Comparison of ENCODE assay signal across 8 cellular contexts in genomic region chr7:37510043-37510634, GRCh38.
A peak's percentile ranks its signal among the peaks of the same experiment; 100 is the strongest.
DNase-seq lines count a peak whose midpoint lies in the region; ATAC-seq and TF ChIP-seq lines count a peak whose summit lies in the region.

No MANE protein-coding gene starts in this region.

- H3K4ac ChIP-seq in mesendoderm (ENCODE audit: low read depth, low read length): no peak overlapping the region

- WGBS in body of pancreas, 2 donors: 58 to 70% methylated on average over 3 of the region's 3 CpGs
- no CpG with 5 or more reads among the region's 3 CpGs for WGBS in mesendoderm (ENCODE audit: extremely low coverage, insufficient coverage, low lambda C conversion rate)

- H3K18ac ChIP-seq in mesendoderm (ENCODE audit: low read length): no peak overlapping the region

- H3K9me3 ChIP-seq in MM.1S (replicated peaks; ENCODE audit: insufficient read depth, low read length) (no peaks in the 10 kb centered on the region), body of pancreas (no peaks in the 10 kb centered on the region)

- no peak overlapping the region for H3K27ac ChIP-seq in MM.1S (ENCODE audit: low read length)
- no peak overlapping the region for H3K27ac ChIP-seq in body of pancreas
- H3K27ac ChIP-seq in mesendoderm (ENCODE audit: low read depth, low read length): no peak overlapping the region

- H3K4me1 ChIP-seq in MM.1S (ENCODE audit: low read length): no peaks in the 10 kb centered on the region
- no peaks in the 10 kb centered on the region for H3K4me1 ChIP-seq in body of pancreas
- H3K4me1 ChIP-seq in mesendoderm (ENCODE audit: control insufficient read depth, low read depth, low read length): no peaks in the 10 kb centered on the region

- H3K9ac ChIP-seq in MM.1S (ENCODE audit: low read length) (no peak overlapping the region), mesendoderm (ENCODE audit: low read length) (no peak overlapping the region)

- no peak overlapping the region for H2AK5ac ChIP-seq in mesendoderm (ENCODE audit: low read length)

- H4K5ac ChIP-seq in mesendoderm (ENCODE audit: low read length): no peak overlapping the region

- H3F3A ChIP-seq in MM.1S (ENCODE audit: insufficient read depth, low read length): no peaks in the 10 kb centered on the region

- H3K27me3 ChIP-seq in MM.1S (replicated peaks; ENCODE audit: insufficient read depth, low read length) (no peaks in the 10 kb centered on the region), body of pancreas (no peaks in the 10 kb centered on the region), mesendoderm (ENCODE audit: insufficient read depth, low read length, poor library complexity) (no peaks in the 10 kb centered on the region)

- H4K20me1 ChIP-seq in MM.1S (ENCODE audit: insufficient read depth, low read length): no peaks in the 10 kb centered on the region

- H3K79me2 ChIP-seq in MM.1S (ENCODE audit: low read length) (no peaks in the 10 kb centered on the region), mesendoderm (ENCODE audit: control insufficient read depth, insufficient read depth, low read length) (no peaks in the 10 kb centered on the region)

- TF ChIP-seq CTCF in MM.1S (IDR thresholded peaks at IDR 0.05; ENCODE audit: low read length) (peak; percentile 87), body of pancreas (IDR thresholded peaks at IDR 0.05) (peak; percentile 26 to 56 (median 45))

- H2BK5ac ChIP-seq in mesendoderm (ENCODE audit: low read length): no peak overlapping the region

- H3K4me3 ChIP-seq in MM.1S (ENCODE audit: low read length): no peak overlapping the region
- no peak overlapping the region for H3K4me3 ChIP-seq in body of pancreas
- no peak overlapping the region for H3K4me3 ChIP-seq in mesendoderm (ENCODE audit: low read length)

- H3K9me2 ChIP-seq in MM.1S (replicated peaks; ENCODE audit: insufficient read depth, low read length): no peaks in the 10 kb centered on the region

- intact Hi-C loops in body of pancreas (cut with DNase I): no loop called here

- no peak overlapping the region for H2BK15ac ChIP-seq in mesendoderm (replicated peaks; ENCODE audit: low read depth)

- ATAC-seq in body of pancreas: no peak
- no peak for ATAC-seq in esophagus mucosa
- no peak for ATAC-seq in GM18517 (IDR thresholded peaks at IDR 0.05; ENCODE audit: unreplicated experiment)

- no peak overlapping the region for H3K23ac ChIP-seq in mesendoderm (ENCODE audit: low read length)

- H2AFZ ChIP-seq in MM.1S (ENCODE audit: low read length): no peak overlapping the region

- H3K56ac ChIP-seq in mesendoderm (ENCODE audit: low read length): no peak overlapping the region

- peak; percentile 8 to 18 for DNase-seq in activated CD4-positive, alpha-beta T cell treated with anti-CD3 and anti-CD28 coated beads for 24 hours (ENCODE audit: low read depth in 2 of 2)
- no peak for DNase-seq in activated CD4-positive, alpha-beta T cell treated with anti-CD3 and anti-CD28 coated beads for 1 hour
- peak; percentile 29 for DNase-seq in MM.1S
- no peak for DNase-seq in body of pancreas
- DNase-seq in mesendoderm: peak; percentile 26
- no peak for DNase-seq in effector CD8-positive, alpha-beta T cell (lab: John Stamatoyannopoulos, UW)

- no peaks in the 10 kb centered on the region for H3K79me1 ChIP-seq in mesendoderm (ENCODE audit: low read length)

- TF ChIP-seq POLR2A in body of pancreas (IDR thresholded peaks at IDR 0.05): no peak

- H2BK120ac ChIP-seq in mesendoderm (ENCODE audit: low read depth, low read length): no peak overlapping the region

- H3K4me2 ChIP-seq in MM.1S (ENCODE audit: low read depth, low read length) (no peak overlapping the region), mesendoderm (ENCODE audit: low read length) (no peak overlapping the region)

- no peak overlapping the region for H4K8ac ChIP-seq in mesendoderm (ENCODE audit: low read depth, low read length)

- H3K36me3 ChIP-seq in MM.1S (replicated peaks; ENCODE audit: insufficient read depth, low read length) (no peaks in the 10 kb centered on the region), body of pancreas (replicated peaks in 1 of 2; ENCODE audit: insufficient read depth in 1 of 2, low read depth in 2 of 2) (no peaks in the 10 kb centered on the region), mesendoderm (ENCODE audit: control insufficient read depth, insufficient read depth, low read length) (no peaks in the 10 kb centered on the region)

Comparison
In these comparisons a context has a peak if more than half of its experiments do, and no peak if none do; other contexts are left out.
1. DNase-seq: peak in activated CD4-positive, alpha-beta T cell treated with anti-CD3 and anti-CD28 coated beads for 24 hours (2 of 2), MM.1S (single experiment) and mesendoderm (single experiment); none in activated CD4-positive, alpha-beta T cell treated with anti-CD3 and anti-CD28 coated beads for 1 hour (single experiment), body of pancreas (0 of 4) and effector CD8-positive, alpha-beta T cell (single experiment).